In genomic region chr4:113979157-113979972, GRCh38 we compare ENCODE assay signal across 8 cellular contexts. TPM values are rescaled to one million over a fixed set of nuclear protein-coding genes. Genes with fewer than 3 reads are reported as not detected.
A peak's percentile ranks its signal among the peaks of the same experiment; 100 is the strongest.
DNase-seq lines count a peak whose midpoint lies in the region; ATAC-seq and TF ChIP-seq lines count a peak whose summit lies in the region.

Gene ARSJ, minus strand, starts transcription at chr4:113979647. Its CDS starts 813 bp downstream, at chr4:113978834.

- no peak within 1 kb of the TSS for H3K27ac ChIP-seq in CD4-positive, alpha-beta memory T cell (ENCODE audit: low read depth, low read length)
- peak within 1 kb of the TSS; percentile 64 to 94 for H3K27ac ChIP-seq in lung (ENCODE audit: low read depth in 1 of 2, low read length in 1 of 2)

- H3K36me3 ChIP-seq in CD4-positive, alpha-beta memory T cell (ENCODE audit: insufficient read depth, low read length) = no peaks in the 10 kb centered on the region
- H3K36me3 ChIP-seq in lung (ENCODE audit: control insufficient read depth in 2 of 2, insufficient read depth in 2 of 2, low read length in 2 of 2) = no peaks in the 10 kb centered on the region

- TF ChIP-seq CTCF in lung (IDR thresholded peaks at IDR 0.05; ENCODE audit: control extremely low read depth, extremely low read depth) = no peak

- H3K27me3 ChIP-seq in CD4-positive, alpha-beta memory T cell (ENCODE audit: insufficient read depth, low read length) = no peaks in the 10 kb centered on the region
- no peaks in the 10 kb centered on the region for H3K27me3 ChIP-seq in lung (ENCODE audit: control insufficient read depth, insufficient read depth)

- peaks cover 0 to 2% of the 10 kb centered on the region in 2 donors for H3K36me3 Mint-ChIP-seq in CD4-positive, alpha-beta memory T cell
- no peaks in the 10 kb centered on the region for H3K36me3 Mint-ChIP-seq in activated CD4-positive, alpha-beta memory T cell treated with anti-CD3 and anti-CD28 coated beads, Interleukin-2, amount 10 ng/mL, durations not matched to agents 7 days and 5 days (ENCODE audit: low read depth)
- no peaks in the 10 kb centered on the region for H3K36me3 Mint-ChIP-seq in stimulated activated naive CD8-positive, alpha-beta T cell treated with anti-CD3 and anti-CD28 coated beads, Interleukin-15, Interleukin-2, amounts not matched to agents 100 ng/mL and 50 ng/mL, for 24 hours (ENCODE audit: low read depth)

- POLR2A ChIA-PET in CD4-positive, alpha-beta memory T cell (lab: Charles Lee; ENCODE audit: partially characterized antibody) = no interaction called here
- POLR2A ChIA-PET in activated CD4-positive, alpha-beta memory T cell treated with anti-CD3 and anti-CD28 coated beads, Interleukin-2, amount 10 ng/mL, durations not matched to agents 7 days and 5 days (lab: Charles Lee) = no interaction called here

- H3K4me3 ChIP-seq in CD4-positive, alpha-beta memory T cell (ENCODE audit: low read length in 2 of 2) = peak within 1 kb of the TSS in 1 of 2 donors; percentile 45
- H3K4me3 ChIP-seq in lung = peak within 1 kb of the TSS; percentile 67

- in situ Hi-C loops in endometrial microvascular endothelial cells (cut with HindIII; ENCODE audit: inconsistent ontology term, low pct_unique_long_range_greater_than_20kb, low sequenced_read_pairs) = no loop called here

- H3K27ac Mint-ChIP-seq in CD4-positive, alpha-beta memory T cell = peak within 1 kb of the TSS in 5 of 7 donors; percentile 47 to 67 (median 57)
- H3K27ac Mint-ChIP-seq in activated CD4-positive, alpha-beta memory T cell treated with anti-CD3 and anti-CD28 coated beads, Interleukin-2, amount 10 ng/mL, durations not matched to agents 7 days and 5 days = no peak within 1 kb of the TSS
- H3K27ac Mint-ChIP-seq in stimulated activated naive CD8-positive, alpha-beta T cell treated with anti-CD3 and anti-CD28 coated beads, Interleukin-15, Interleukin-2, amounts not matched to agents 100 ng/mL and 50 ng/mL, for 24 hours = no peak within 1 kb of the TSS

- peaks cover 0 to 10% (median 5%) of the 10 kb centered on the region in 8 donors for H3K9me3 Mint-ChIP-seq in CD4-positive, alpha-beta memory T cell
- H3K9me3 Mint-ChIP-seq in activated CD4-positive, alpha-beta memory T cell treated with anti-CD3 and anti-CD28 coated beads, Interleukin-2, amount 10 ng/mL, durations not matched to agents 7 days and 5 days = no peaks in the 10 kb centered on the region
- peaks cover 2% of the 10 kb centered on the region for H3K9me3 Mint-ChIP-seq in stimulated activated naive CD8-positive, alpha-beta T cell treated with anti-CD3 and anti-CD28 coated beads, Interleukin-15, Interleukin-2, amounts not matched to agents 100 ng/mL and 50 ng/mL, for 24 hours

- intact Hi-C loops in CD4-positive, alpha-beta memory T cell (cut with micrococcal nuclease) = no loop called here

- H3K27me3 Mint-ChIP-seq in CD4-positive, alpha-beta memory T cell = peaks cover 21 to 28% of the 10 kb centered on the region in 2 donors
- H3K27me3 Mint-ChIP-seq in activated CD4-positive, alpha-beta memory T cell treated with anti-CD3 and anti-CD28 coated beads, Interleukin-2, amount 10 ng/mL, durations not matched to agents 7 days and 5 days = peaks cover 35% of the 10 kb centered on the region
- H3K27me3 Mint-ChIP-seq in stimulated activated naive CD8-positive, alpha-beta T cell treated with anti-CD3 and anti-CD28 coated beads, Interleukin-15, Interleukin-2, amounts not matched to agents 100 ng/mL and 50 ng/mL, for 24 hours = peaks cover 53% of the 10 kb centered on the region

- WGBS in lung, 2 donors = 3 to 4% methylated on average over 56 of the region's 56 CpGs

- peak in 3 of 5 donors; percentile 6 to 13 (median 11) for DNase-seq in CD4-positive, alpha-beta memory T cell
- DNase-seq in HK-2 (ENCODE audit: unreplicated experiment) = peak; percentile 80
- DNase-seq in activated CD4-positive, alpha-beta memory T cell treated with anti-CD3 and anti-CD28 coated beads, Interleukin-2, amount 10 ng/mL, durations not matched to agents 7 days and 5 days = no peak
- peak; percentile 64 for DNase-seq in lung (ENCODE audit: low spot score)

- peak; percentile 83 for ATAC-seq in lung (ENCODE audit: insufficient read depth, low FRiP score)
- ATAC-seq in GM18861 (IDR thresholded peaks at IDR 0.05; ENCODE audit: unreplicated experiment) = no peak
- ATAC-seq in GM19395 (IDR thresholded peaks at IDR 0.05; ENCODE audit: unreplicated experiment) = no peak

- H3K4me1 Mint-ChIP-seq in CD4-positive, alpha-beta memory T cell = peaks cover 11 to 41% (median 21%) of the 10 kb centered on the region in 4 donors
- H3K4me1 Mint-ChIP-seq in activated CD4-positive, alpha-beta memory T cell treated with anti-CD3 and anti-CD28 coated beads, Interleukin-2, amount 10 ng/mL, durations not matched to agents 7 days and 5 days = peaks cover 15% of the 10 kb centered on the region
- H3K4me1 Mint-ChIP-seq in stimulated activated naive CD8-positive, alpha-beta T cell treated with anti-CD3 and anti-CD28 coated beads, Interleukin-15, Interleukin-2, amounts not matched to agents 100 ng/mL and 50 ng/mL, for 24 hours (ENCODE audit: low read depth) = peaks cover 18% of the 10 kb centered on the region

- H3K4me1 ChIP-seq in CD4-positive, alpha-beta memory T cell (ENCODE audit: insufficient read depth, low read length) = peaks cover 13% of the 10 kb centered on the region
- H3K4me1 ChIP-seq in lung (ENCODE audit: control insufficient read depth in 2 of 2, insufficient read depth in 2 of 2, low read length in 2 of 2) = peaks cover 0 to 5% of the 10 kb centered on the region in 2 donors

- H3K4me3 Mint-ChIP-seq in CD4-positive, alpha-beta memory T cell = peak within 1 kb of the TSS; percentile 82 to 90 (median 85)
- peak within 1 kb of the TSS; percentile 59 for H3K4me3 Mint-ChIP-seq in activated CD4-positive, alpha-beta memory T cell treated with anti-CD3 and anti-CD28 coated beads, Interleukin-2, amount 10 ng/mL, durations not matched to agents 7 days and 5 days
- peak within 1 kb of the TSS; percentile 71 for H3K4me3 Mint-ChIP-seq in stimulated activated naive CD8-positive, alpha-beta T cell treated with anti-CD3 and anti-CD28 coated beads, Interleukin-15, Interleukin-2, amounts not matched to agents 100 ng/mL and 50 ng/mL, for 24 hours

- CTCF ChIA-PET in CD4-positive, alpha-beta memory T cell (lab: Charles Lee; ENCODE audit: partially characterized antibody) = interaction anchor here (1.1 kb wide), 2 partner anchors 13 to 14 kb away, joined by 3 read pairs; no protein-coding TSS in a partner anchor
- CTCF ChIA-PET in activated CD4-positive, alpha-beta memory T cell treated with anti-CD3 and anti-CD28 coated beads, Interleukin-2, amount 10 ng/mL, durations not matched to agents 7 days and 5 days (lab: Charles Lee) = interaction anchor here (0.5 kb wide), 1 partner anchor 161 kb away, joined by 3 read pairs; no protein-coding TSS in a partner anchor

- no peaks in the 10 kb centered on the region for H3K9me3 ChIP-seq in CD4-positive, alpha-beta memory T cell (ENCODE audit: control insufficient read depth in 1 of 2, low read length in 2 of 2)
- peaks cover 0 to 3% of the 10 kb centered on the region in 2 donors for H3K9me3 ChIP-seq in lung (ENCODE audit: control insufficient read depth in 2 of 2, insufficient read depth in 1 of 2, low read length in 1 of 2)

RNA-seq across cellular contexts. Expression of gene ARSJ, which starts in this region (rescaled TPM):
- under 1 TPM; 0.15 to 0.17 TPM for total RNA-seq in CD4-positive, alpha-beta memory T cell
- under 1 TPM in 1 of 2 donors, not detected in 1; 0.15 TPM for polyA plus RNA-seq in CD4-positive, alpha-beta memory T cell
- not detected for total RNA-seq in activated CD4-positive, alpha-beta memory T cell treated with anti-CD3 and anti-CD28 coated beads, Interleukin-2, amount 10 ng/mL, durations not matched to agents 7 days and 5 days
- total RNA-seq in endometrial microvascular endothelial cells (ENCODE audit: inconsistent ontology term) = 81.2 TPM
- total RNA-seq in lung = 10 to 100 TPM in 1 of 2 donors, 1 to 10 TPM in 1; 8.0 to 20.6 TPM
- 1 to 10 TPM; 2.3 to 5.1 TPM for polyA plus RNA-seq in lung

Comparison
In these comparisons a context has a peak if more than half of its experiments do, and no peak if none do; other contexts are left out.
1. RNA of gene ARSJ (total RNA-seq): 81.2 TPM in endometrial microvascular endothelial cells (single experiment) and 8.0 to 20.6 TPM in lung; 0.15 to 0.17 TPM in CD4-positive, alpha-beta memory T cell and not detected in activated CD4-positive, alpha-beta memory T cell treated with anti-CD3 and anti-CD28 coated beads, Interleukin-2, amount 10 ng/mL, durations not matched to agents 7 days and 5 days; every median in the first group is over 4 times any median in the second.
2. Peak in DNase-seq in CD4-positive, alpha-beta memory T cell; RNA of the gene not detected or under 1 TPM.
3. H3K27ac Mint-ChIP-seq: peak in CD4-positive, alpha-beta memory T cell (5 of 7); none in activated CD4-positive, alpha-beta memory T cell treated with anti-CD3 and anti-CD28 coated beads, Interleukin-2, amount 10 ng/mL, durations not matched to agents 7 days and 5 days (single experiment) and stimulated activated naive CD8-positive, alpha-beta T cell treated with anti-CD3 and anti-CD28 coated beads, Interleukin-15, Interleukin-2, amounts not matched to agents 100 ng/mL and 50 ng/mL, for 24 hours (single experiment).
4. Peak in every context shown above with its lines, with median percentiles within 50 percentile points of each other: H3K4me3 Mint-ChIP-seq.